ENCODE assay signal across 17 cellular contexts in the genomic region with DNA sequence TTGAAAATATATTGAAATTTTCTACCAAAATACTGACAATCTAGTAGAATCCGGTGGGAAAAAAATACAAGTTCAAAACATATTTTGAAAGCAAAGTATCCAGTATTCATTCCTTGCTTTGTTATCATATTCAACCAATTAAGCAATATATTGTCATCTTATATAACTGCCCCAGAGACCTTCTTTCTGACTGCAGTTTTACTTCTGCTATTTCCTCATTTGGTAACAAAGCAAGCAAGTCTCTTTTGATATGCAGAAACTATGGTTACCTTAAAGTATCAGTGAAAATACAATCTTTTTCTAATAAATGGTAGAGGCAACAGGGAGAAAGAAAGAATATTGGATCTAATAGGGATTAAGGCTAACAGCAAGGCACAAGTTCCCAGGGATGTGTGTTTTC.
"Had no signal": no experiment of that assay in that cellular context is flagged by ENCODE, and none has a peak within 500 bp of the region (broad histone marks: within the 10 kb centered on the region; RNA-seq: fewer than 3 reads in every experiment).

No MANE protein-coding gene starts in this region.

- H3K36me3 ChIP-seq: gastroesophageal sphincter, suprapubic skin, transverse colon, uterus had no signal

- ATAC-seq: gastroesophageal sphincter; left cardiac atrium; sciatic nerve; stimulated activated naive CD8-positive, alpha-beta T cell treated with anti-CD3 and anti-CD28 coated beads, Interleukin-15, amount 100 ng/mL, for 72 hours had no signal

- DNase-seq: activated CD4-positive, alpha-beta T cell treated with anti-CD3 and anti-CD28 coated beads for 1 hour; activated CD4-positive, alpha-beta T cell treated with anti-CD3 and anti-CD28 coated beads, Interleukin-2, amount 50 U/mL, for 4 hours; activated gamma-delta T cell treated with Interleukin-2 at 50 U/mL for 16 hours; amniotic stem cell; effector CD4-positive, alpha-beta T cell; left cardiac atrium; stimulated activated CD4-positive, alpha-beta T cell treated with anti-CD3 and anti-CD28 coated beads, Interleukin-4, amount 100 ng/mL, for 1 hour; stimulated activated naive CD8-positive, alpha-beta T cell treated with anti-CD3 and anti-CD28 coated beads, Interleukin-15, amount 100 ng/mL, for 72 hours; T1000; transverse colon; uterus had no signal

- H3K27ac ChIP-seq: parathyroid adenoma, suprapubic skin, transverse colon, uterus, VCaP had no signal

- H3K4me1 ChIP-seq: parathyroid adenoma, suprapubic skin, uterus had no signal

- H3K27me3 ChIP-seq: gastroesophageal sphincter, suprapubic skin, transverse colon, uterus had no signal

- H3K9me3 ChIP-seq: gastroesophageal sphincter, suprapubic skin, transverse colon, uterus had no signal

- H3K4me3 ChIP-seq: gastroesophageal sphincter, smooth muscle cell, suprapubic skin, transverse colon, uterus had no signal
